ENCODE assay signal across 35 cellular contexts in the genomic region with DNA sequence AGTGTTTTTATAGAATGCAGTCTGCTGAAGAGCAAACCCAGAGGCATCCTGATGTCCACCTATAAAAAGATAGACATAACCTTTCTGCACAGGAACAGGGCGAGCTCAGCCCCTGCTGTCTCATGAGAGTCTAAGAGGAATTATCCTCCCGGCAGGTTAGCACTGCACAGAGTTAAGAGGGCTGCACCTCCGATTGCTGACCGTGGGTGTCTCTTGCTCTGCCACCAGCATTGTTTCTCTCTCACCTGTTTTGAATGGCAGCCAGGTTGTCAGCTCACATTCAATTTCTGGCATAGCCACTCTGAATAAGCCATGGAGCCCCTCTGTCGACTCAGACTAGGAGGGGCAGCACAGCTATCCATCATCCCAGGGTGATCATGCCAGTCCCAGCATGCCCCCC.
"Had no signal": no experiment of that assay in that cellular context is flagged by ENCODE, and none has a peak within 500 bp of the region (broad histone marks: within the 10 kb centered on the region; RNA-seq: fewer than 3 reads in every experiment).

No MANE protein-coding gene starts in this region.

- H3K36me3 ChIP-seq: brain microvascular endothelial cell, MG63, Peyer's patch, SJSA1 had no signal

- H3K4me1 Mint-ChIP-seq: activated CD4-positive, alpha-beta T cell treated with anti-CD3 and anti-CD28 coated beads, Interleukin-2, amount 10 ng/mL, durations not matched to agents 24 days and 14 days; activated naive CD8-positive, alpha-beta T cell treated with anti-CD3 and anti-CD28 coated beads for 36 hours; activated T-helper 17 cell treated with anti-CD3 and anti-CD28 coated beads, Interleukin-2, amount 50 U/mL, for 72 hours; central memory CD8-positive, alpha-beta T cell had no signal

- DNase-seq: activated CD4-positive, alpha-beta T cell treated with anti-CD3 and anti-CD28 coated beads, Interleukin-2, amount 10 ng/mL, durations not matched to agents 24 days and 14 days; activated CD4-positive, alpha-beta T cell treated with anti-CD3 and anti-CD28 coated beads, Interleukin-2, amount 50 U/mL, for 4 hours; activated CD8-positive, alpha-beta T cell treated with anti-CD3 and anti-CD28 coated beads for 36 hours; activated effector memory CD4-positive, alpha-beta T cell treated with anti-CD3 and anti-CD28 coated beads, Interleukin-2, amount 50 U/mL, for 16 hours; activated naive CD4-positive, alpha-beta T cell; activated naive CD4-positive, alpha-beta T cell treated with anti-CD3 and anti-CD28 coated beads, Interleukin-2, amount 50 U/mL, for 16 hours; activated naive CD8-positive, alpha-beta T cell treated with anti-CD3 and anti-CD28 coated beads for 36 hours; activated T-cell treated with anti-CD3 and anti-CD28 coated beads, Interleukin-2, amount 50 U/mL, for 1 hour; activated T-cell treated with anti-CD3 and anti-CD28 coated beads, Interleukin-2, amount 50 U/mL, for 72 hours; amniotic stem cell; aorta; brain microvascular endothelial cell; Kasumi-1; KG1; MG63; NCI-H1092; NCI-H1417 treated with DMSO at 0.1 percent for 48 hours; NCI-H1694 treated with DMSO at 0.1 percent for 48 hours; NCI-H2029; NCI-H2171 treated with DMSO at 0.1 percent for 48 hours; NCI-H2227 treated with DMSO at 0.1 percent for 48 hours; NCI-H524 treated with DMSO at 0.1 percent for 48 hours; NCI-H82; NK-92 treated with Interleukin-12 subunit alpha and Interleukin-12 subunit beta, amount 100 ng/mL, for 24 hours; PC-3; Peyer's patch; RPMI8226; SHP77 treated with DMSO at 0.1 percent for 48 hours; SK-N-SH had no signal

- H3K27me3 ChIP-seq: brain microvascular endothelial cell, Peyer's patch had no signal

- H3K27ac Mint-ChIP-seq: activated CD4-positive, alpha-beta T cell treated with anti-CD3 and anti-CD28 coated beads, Interleukin-2, amount 10 ng/mL, durations not matched to agents 24 days and 14 days; activated CD8-positive, alpha-beta T cell treated with anti-CD3 and anti-CD28 coated beads for 36 hours; activated naive CD8-positive, alpha-beta T cell treated with anti-CD3 and anti-CD28 coated beads for 36 hours; activated T-cell treated with anti-CD3 and anti-CD28 coated beads, Interleukin-2, amount 50 U/mL, for 72 hours; activated T-helper 17 cell treated with anti-CD3 and anti-CD28 coated beads, Interleukin-2, amount 50 U/mL, for 72 hours; T-helper 1 cell treated with Interleukin-12 subunit alpha and Interleukin-12 subunit beta and Interleukin-4 antibody, amounts not matched to agents 30 μg/mL and 1 μg/mL, for 36 hours; T-helper 2 cell treated with Interferon-gamma antibody and Interleukin-4, amounts not matched to agents 5 μg/mL and 100 μg/mL, for 36 hours had no signal

- H3K27ac ChIP-seq: brain microvascular endothelial cell, coronary artery, Peyer's patch, SJSA1 had no signal

- H3K9me3 Mint-ChIP-seq: activated CD4-positive, alpha-beta T cell treated with anti-CD3 and anti-CD28 coated beads, Interleukin-2, amount 10 ng/mL, durations not matched to agents 24 days and 14 days; activated CD8-positive, alpha-beta T cell treated with anti-CD3 and anti-CD28 coated beads for 36 hours; activated naive CD8-positive, alpha-beta T cell treated with anti-CD3 and anti-CD28 coated beads for 36 hours; activated T-cell treated with anti-CD3 and anti-CD28 coated beads, Interleukin-2, amount 50 U/mL, for 72 hours; activated T-helper 17 cell treated with anti-CD3 and anti-CD28 coated beads, Interleukin-2, amount 50 U/mL, for 72 hours; central memory CD8-positive, alpha-beta T cell; T-helper 1 cell treated with Interleukin-12 subunit alpha and Interleukin-12 subunit beta and Interleukin-4 antibody, amounts not matched to agents 30 μg/mL and 1 μg/mL, for 36 hours; T-helper 2 cell treated with Interferon-gamma antibody and Interleukin-4, amounts not matched to agents 5 μg/mL and 100 μg/mL, for 36 hours had no signal

- H3K4me1 ChIP-seq: Peyer's patch, SJSA1 had no signal

- H3K4me3 Mint-ChIP-seq: activated CD4-positive, alpha-beta T cell treated with anti-CD3 and anti-CD28 coated beads, Interleukin-2, amount 10 ng/mL, durations not matched to agents 24 days and 14 days; activated CD8-positive, alpha-beta T cell treated with anti-CD3 and anti-CD28 coated beads for 36 hours; activated naive CD8-positive, alpha-beta T cell treated with anti-CD3 and anti-CD28 coated beads for 36 hours; activated T-cell treated with anti-CD3 and anti-CD28 coated beads, Interleukin-2, amount 50 U/mL, for 72 hours; activated T-helper 17 cell treated with anti-CD3 and anti-CD28 coated beads, Interleukin-2, amount 50 U/mL, for 72 hours; central memory CD8-positive, alpha-beta T cell; T-helper 1 cell treated with Interleukin-12 subunit alpha and Interleukin-12 subunit beta and Interleukin-4 antibody, amounts not matched to agents 30 μg/mL and 1 μg/mL, for 36 hours; T-helper 2 cell treated with Interferon-gamma antibody and Interleukin-4, amounts not matched to agents 5 μg/mL and 100 μg/mL, for 36 hours had no signal

- H3K36me3 Mint-ChIP-seq: activated naive CD8-positive, alpha-beta T cell treated with anti-CD3 and anti-CD28 coated beads for 36 hours had no signal

- ATAC-seq: activated CD8-positive, alpha-beta T cell treated with anti-CD3 and anti-CD28 coated beads for 36 hours; activated T-cell treated with anti-CD3 and anti-CD28 coated beads, Interleukin-2, amount 50 U/mL, for 72 hours; activated T-helper 17 cell treated with anti-CD3 and anti-CD28 coated beads, Interleukin-2, amount 50 U/mL, for 72 hours; PC-3 had no signal

- H3K9me3 ChIP-seq: MG63, Peyer's patch, SJSA1, SK-N-SH had no signal

- H3K4me3 ChIP-seq: coronary artery, MG63, Peyer's patch, SJSA1 had no signal
